Comparison of ENCODE assay signal across 2 cellular contexts in genomic region chr1:23743287-23744052, GRCh38.
TF ChIP-seq lines count a peak whose summit lies in the region.

A gene with protein sequence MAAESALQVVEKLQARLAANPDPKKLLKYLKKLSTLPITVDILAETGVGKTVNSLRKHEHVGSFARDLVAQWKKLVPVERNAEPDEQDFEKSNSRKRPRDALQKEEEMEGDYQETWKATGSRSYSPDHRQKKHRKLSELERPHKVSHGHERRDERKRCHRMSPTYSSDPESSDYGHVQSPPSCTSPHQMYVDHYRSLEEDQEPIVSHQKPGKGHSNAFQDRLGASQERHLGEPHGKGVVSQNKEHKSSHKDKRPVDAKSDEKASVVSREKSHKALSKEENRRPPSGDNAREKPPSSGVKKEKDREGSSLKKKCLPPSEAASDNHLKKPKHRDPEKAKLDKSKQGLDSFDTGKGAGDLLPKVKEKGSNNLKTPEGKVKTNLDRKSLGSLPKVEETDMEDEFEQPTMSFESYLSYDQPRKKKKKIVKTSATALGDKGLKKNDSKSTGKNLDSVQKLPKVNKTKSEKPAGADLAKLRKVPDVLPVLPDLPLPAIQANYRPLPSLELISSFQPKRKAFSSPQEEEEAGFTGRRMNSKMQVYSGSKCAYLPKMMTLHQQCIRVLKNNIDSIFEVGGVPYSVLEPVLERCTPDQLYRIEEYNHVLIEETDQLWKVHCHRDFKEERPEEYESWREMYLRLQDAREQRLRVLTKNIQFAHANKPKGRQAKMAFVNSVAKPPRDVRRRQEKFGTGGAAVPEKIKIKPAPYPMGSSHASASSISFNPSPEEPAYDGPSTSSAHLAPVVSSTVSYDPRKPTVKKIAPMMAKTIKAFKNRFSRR (plus strand): TSS chr1:23743471. CDS start chr1:23743504, 33 bp downstream.

TF ChIP-seq in HEK293, 187 proteins besides CTCF, POLR2A, EP300 and RAD21 (continued from another document and continues in another):
- TF ChIP-seq ZNF610 (tag by site-specific recombination; IDR thresholded peaks at IDR 0.05; ENCODE audit: borderline replicate concordance) (0 out of 2 replicates have a peak, but pooled peaks have one; percentile 23), ZNF24 (tag by site-specific recombination; IDR thresholded peaks at IDR 0.05) (peak; percentile 25; the same call in 1 of the 2 replicates), TRIM28 (IDR thresholded peaks at IDR 0.05; ENCODE audit: borderline replicate concordance, low read length) (0 out of 2 replicates have a peak, but pooled peaks have one; percentile 16), ZSCAN30 (tag by site-specific recombination; IDR thresholded peaks at IDR 0.05) (no peak), ZBTB26 (tag by site-specific recombination; optimal IDR thresholded peaks at IDR 0.05) (peak; percentile 93), MZF1 (tag by site-specific recombination; IDR thresholded peaks at IDR 0.05; ENCODE audit: borderline replicate concordance) (no peak), ZNF184 (tag by site-specific recombination; IDR thresholded peaks at IDR 0.05) (0 out of 2 replicates have a peak, but pooled peaks have one; percentile 59), ZNF521 (tag by site-specific recombination; IDR thresholded peaks at IDR 0.05) (no peak), ZBTB17 (tag by site-specific recombination; IDR thresholded peaks at IDR 0.05) (peak; percentile 62; the same call in 1 of the 2 replicates), ZNF792 (tag by site-specific recombination; IDR thresholded peaks at IDR 0.05) (0 out of 2 replicates have a peak, but pooled peaks have one; percentile 37), ZNF394 (tag by site-specific recombination; IDR thresholded peaks at IDR 0.05; ENCODE audit: borderline replicate concordance) (peak; percentile 67; the same call in 1 of the 2 replicates), YY2 (tag by site-specific recombination; IDR thresholded peaks at IDR 0.05) (peak; percentile 88), ZNF2 (tag by site-specific recombination; IDR thresholded peaks at IDR 0.05) (peak; percentile 56; the same call in 1 of the 2 replicates), SP2 (tag by site-specific recombination; IDR thresholded peaks at IDR 0.05) (peak; percentile 72), PBX3 (CRISPR knock-in tag; IDR thresholded peaks at IDR 0.05) (peak; percentile 70), SP3 (tag by site-specific recombination; IDR thresholded peaks at IDR 0.05) (0 out of 2 replicates have a peak, but pooled peaks have one; percentile 45), ZNF626 (tag by site-specific recombination; IDR thresholded peaks at IDR 0.05) (no peak), ZNF76 (tag by site-specific recombination; IDR thresholded peaks at IDR 0.05; ENCODE audit: borderline replicate concordance, low read depth) (peak; percentile 57; the same call in 1 of the 2 replicates), ZFP69B (tag by site-specific recombination; IDR thresholded peaks at IDR 0.05) (peak; percentile 21; the same call in 1 of the 2 replicates), ZBTB48 (tag by site-specific recombination; IDR thresholded peaks at IDR 0.05) (peak; percentile 21; the same call in 1 of the 2 replicates), ZNF391 (tag by site-specific recombination; IDR thresholded peaks at IDR 0.05; ENCODE audit: borderline replicate concordance, low read depth) (no peak), KLF17 (tag by site-specific recombination; IDR thresholded peaks at IDR 0.05) (peak; percentile 37), ZFHX2 (tag by site-specific recombination; conservative IDR thresholded peaks at IDR 0.05) (peak; percentile 65; the same call in 1 of the 2 replicates), GLIS1 (tag by site-specific recombination; IDR thresholded peaks at IDR 0.05) (peak; percentile 78; the same call in 1 of the 2 replicates), ZNF596 (tag by site-specific recombination; IDR thresholded peaks at IDR 0.05) (peak; percentile 22; the same call in 1 of the 2 replicates), ZNF146 (tag by site-specific recombination; IDR thresholded peaks at IDR 0.05) (no peak; the same call in 1 of the 2 replicates), KLF16 (tag by site-specific recombination; IDR thresholded peaks at IDR 0.05) (peak; percentile 67), ZBTB44 (tag by site-specific recombination; IDR thresholded peaks at IDR 0.05) (0 out of 2 replicates have a peak, but pooled peaks have one; percentile 36)

TF ChIP-seq in GM12878, 131 proteins besides CTCF, POLR2A, EP300 and RAD21 (continued from another document and continues in another):
- no peak for TF ChIP-seq USF1 (IDR thresholded peaks at IDR 0.05; ENCODE audit: borderline replicate concordance, extremely low read length, insufficient read depth, low read depth, low read length)
- no peak for TF ChIP-seq SUZ12 (IDR thresholded peaks at IDR 0.05; ENCODE audit: unreplicated experiment)
- TF ChIP-seq IKZF2 (IDR thresholded peaks at IDR 0.05): no peak
- TF ChIP-seq RUNX3 (IDR thresholded peaks at IDR 0.05; ENCODE audit: low read length): peak; percentile 18; the same call in 1 of the 2 replicates
- peak; percentile 17; the same call in 1 of the 2 replicates for TF ChIP-seq RB1 (IDR thresholded peaks at IDR 0.05; ENCODE audit: borderline replicate concordance)
- TF ChIP-seq NFXL1 (IDR thresholded peaks at IDR 0.05; ENCODE audit: borderline replicate concordance): no peak
- 0 out of 2 replicates have a peak, but pooled peaks have one; percentile 9 for TF ChIP-seq TCF3 (IDR thresholded peaks at IDR 0.05; ENCODE audit: borderline replicate concordance, insufficient read depth, low read depth, low read length)
- peak; percentile 23 for TF ChIP-seq SIX5 (IDR thresholded peaks at IDR 0.05; ENCODE audit: low read depth, low read length, severe bottlenecking)
- TF ChIP-seq BCL11A (IDR thresholded peaks at IDR 0.05; ENCODE audit: low read depth, low read length): no peak
- no peak for TF ChIP-seq USF2 (IDR thresholded peaks at IDR 0.05; ENCODE audit: borderline replicate concordance, low read depth, low read length)
- TF ChIP-seq YY1 (IDR thresholded peaks at IDR 0.05; ENCODE audit: low read depth, low read length): peak; percentile 95
- no peak for TF ChIP-seq ZNF622 (IDR thresholded peaks at IDR 0.05)
- TF ChIP-seq RCOR1 (conservative IDR thresholded peaks at IDR 0.05; ENCODE audit: low read depth, low read length): 0 out of 2 replicates have a peak, but pooled peaks have one; percentile 70
- 0 out of 2 replicates have a peak, but pooled peaks have one; percentile 42 for TF ChIP-seq SMAD5 (IDR thresholded peaks at IDR 0.05; ENCODE audit: low read depth)
- peak; percentile 89; the same call in 1 of the 2 replicates for TF ChIP-seq POLR2AphosphoS5 (IDR thresholded peaks at IDR 0.05; ENCODE audit: low read length)
- TF ChIP-seq KDM1A (IDR thresholded peaks at IDR 0.05; ENCODE audit: borderline replicate concordance): no peak
- TF ChIP-seq SP1 (IDR thresholded peaks at IDR 0.05; ENCODE audit: low read depth, low read length): peak; percentile 28
- TF ChIP-seq NR2C1 (IDR thresholded peaks at IDR 0.05): no peak; the same call in 1 of the 2 replicates
- TF ChIP-seq NRF1 (conservative IDR thresholded peaks at IDR 0.05; ENCODE audit: low read depth, low read length): no peak
- peak; percentile 67 for TF ChIP-seq NR2F1 (conservative IDR thresholded peaks at IDR 0.05)
- no peak for TF ChIP-seq JUNB (IDR thresholded peaks at IDR 0.05)
- peak; percentile 82 for TF ChIP-seq IKZF1 (conservative IDR thresholded peaks at IDR 0.05)
- no peak for TF ChIP-seq ZNF217 (IDR thresholded peaks at IDR 0.05)
- no peak for TF ChIP-seq TARDBP (IDR thresholded peaks at IDR 0.05; ENCODE audit: borderline replicate concordance)
- TF ChIP-seq RAD51 (IDR thresholded peaks at IDR 0.05): no peak
- TF ChIP-seq FOXM1 (IDR thresholded peaks at IDR 0.05; ENCODE audit: low read depth, low read length): no peak
- TF ChIP-seq JUND (IDR thresholded peaks at IDR 0.05; ENCODE audit: low read depth, low read length): no peak
- no peak for TF ChIP-seq MTA3 (IDR thresholded peaks at IDR 0.05; ENCODE audit: borderline replicate concordance, low read length)
- no peak for TF ChIP-seq FOXK2 (IDR thresholded peaks at IDR 0.05)
- no peak for TF ChIP-seq KLF5 (IDR thresholded peaks at IDR 0.05; ENCODE audit: partially characterized antibody)
- TF ChIP-seq, protein P1, sequence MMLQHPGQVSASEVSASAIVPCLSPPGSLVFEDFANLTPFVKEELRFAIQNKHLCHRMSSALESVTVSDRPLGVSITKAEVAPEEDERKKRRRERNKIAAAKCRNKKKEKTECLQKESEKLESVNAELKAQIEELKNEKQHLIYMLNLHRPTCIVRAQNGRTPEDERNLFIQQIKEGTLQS (IDR thresholded peaks at IDR 0.05; ENCODE audit: borderline replicate concordance, extremely low read depth, low read depth, low read length): no peak
- peak; percentile 73 for TF ChIP-seq SIN3A (IDR thresholded peaks at IDR 0.05; ENCODE audit: low read depth, low read length)
- TF ChIP-seq HDGF (IDR thresholded peaks at IDR 0.05): no peak
- TF ChIP-seq ZSCAN29 (IDR thresholded peaks at IDR 0.05): no peak
- TF ChIP-seq SMARCA5 (IDR thresholded peaks at IDR 0.05): peak; percentile 73; the same call in 1 of the 2 replicates
- TF ChIP-seq PAX5 (IDR thresholded peaks at IDR 0.05; ENCODE audit: borderline replicate concordance, low read depth, low read length): no peak
- TF ChIP-seq CREM (IDR thresholded peaks at IDR 0.05; ENCODE audit: low read depth): peak; percentile 18; the same call in 1 of the 2 replicates
- TF ChIP-seq, protein P2, sequence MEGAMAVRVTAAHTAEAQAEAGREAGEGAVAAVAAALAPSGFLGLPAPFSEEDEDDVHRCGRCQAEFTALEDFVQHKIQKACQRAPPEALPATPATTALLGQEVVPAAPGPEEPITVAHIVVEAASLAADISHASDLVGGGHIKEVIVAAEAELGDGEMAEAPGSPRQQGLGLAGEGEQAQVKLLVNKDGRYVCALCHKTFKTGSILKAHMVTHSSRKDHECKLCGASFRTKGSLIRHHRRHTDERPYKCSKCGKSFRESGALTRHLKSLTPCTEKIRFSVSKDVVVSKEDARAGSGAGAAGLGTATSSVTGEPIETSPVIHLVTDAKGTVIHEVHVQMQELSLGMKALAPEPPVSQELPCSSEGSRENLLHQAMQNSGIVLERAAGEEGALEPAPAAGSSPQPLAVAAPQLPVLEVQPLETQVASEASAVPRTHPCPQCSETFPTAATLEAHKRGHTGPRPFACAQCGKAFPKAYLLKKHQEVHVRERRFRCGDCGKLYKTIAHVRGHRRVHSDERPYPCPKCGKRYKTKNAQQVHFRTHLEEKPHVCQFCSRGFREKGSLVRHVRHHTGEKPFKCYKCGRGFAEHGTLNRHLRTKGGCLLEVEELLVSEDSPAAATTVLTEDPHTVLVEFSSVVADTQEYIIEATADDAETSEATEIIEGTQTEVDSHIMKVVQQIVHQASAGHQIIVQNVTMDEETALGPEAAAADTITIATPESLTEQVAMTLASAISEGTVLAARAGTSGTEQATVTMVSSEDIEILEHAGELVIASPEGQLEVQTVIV (IDR thresholded peaks at IDR 0.05; ENCODE audit: borderline replicate concordance, partially characterized antibody): no peak
- no peak for TF ChIP-seq IRF4 (IDR thresholded peaks at IDR 0.05; ENCODE audit: low read depth, low read length)
- 0 out of 2 replicates have a peak, but pooled peaks have one; percentile 29 for TF ChIP-seq RELB (IDR thresholded peaks at IDR 0.05; ENCODE audit: low read depth)
- no peak for TF ChIP-seq WRNIP1 (IDR thresholded peaks at IDR 0.05; ENCODE audit: borderline replicate concordance, low read depth, low read length)
- TF ChIP-seq, protein P3, sequence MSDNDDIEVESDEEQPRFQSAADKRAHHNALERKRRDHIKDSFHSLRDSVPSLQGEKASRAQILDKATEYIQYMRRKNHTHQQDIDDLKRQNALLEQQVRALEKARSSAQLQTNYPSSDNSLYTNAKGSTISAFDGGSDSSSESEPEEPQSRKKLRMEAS (IDR thresholded peaks at IDR 0.05; ENCODE audit: low read depth, low read length): peak; percentile 48; the same call in 1 of the 2 replicates
- TF ChIP-seq POU2F2 (IDR thresholded peaks at IDR 0.05; ENCODE audit: borderline replicate concordance, low read depth, low read length): peak; percentile 85; the same call in 2 of the 3 replicates
- TF ChIP-seq, protein P4, sequence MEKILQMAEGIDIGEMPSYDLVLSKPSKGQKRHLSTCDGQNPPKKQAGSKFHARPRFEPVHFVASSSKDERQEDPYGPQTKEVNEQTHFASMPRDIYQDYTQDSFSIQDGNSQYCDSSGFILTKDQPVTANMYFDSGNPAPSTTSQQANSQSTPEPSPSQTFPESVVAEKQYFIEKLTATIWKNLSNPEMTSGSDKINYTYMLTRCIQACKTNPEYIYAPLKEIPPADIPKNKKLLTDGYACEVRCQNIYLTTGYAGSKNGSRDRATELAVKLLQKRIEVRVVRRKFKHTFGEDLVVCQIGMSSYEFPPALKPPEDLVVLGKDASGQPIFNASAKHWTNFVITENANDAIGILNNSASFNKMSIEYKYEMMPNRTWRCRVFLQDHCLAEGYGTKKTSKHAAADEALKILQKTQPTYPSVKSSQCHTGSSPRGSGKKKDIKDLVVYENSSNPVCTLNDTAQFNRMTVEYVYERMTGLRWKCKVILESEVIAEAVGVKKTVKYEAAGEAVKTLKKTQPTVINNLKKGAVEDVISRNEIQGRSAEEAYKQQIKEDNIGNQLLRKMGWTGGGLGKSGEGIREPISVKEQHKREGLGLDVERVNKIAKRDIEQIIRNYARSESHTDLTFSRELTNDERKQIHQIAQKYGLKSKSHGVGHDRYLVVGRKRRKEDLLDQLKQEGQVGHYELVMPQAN (conservative IDR thresholded peaks at IDR 0.05): peak; percentile 78
- TF ChIP-seq ZBED1 (IDR thresholded peaks at IDR 0.05; ENCODE audit: borderline replicate concordance): no peak
- no peak for TF ChIP-seq TBL1XR1 (IDR thresholded peaks at IDR 0.05; ENCODE audit: low read depth, low read length)
